ENCODE assay signal across 1 cellular context in the genomic region with DNA sequence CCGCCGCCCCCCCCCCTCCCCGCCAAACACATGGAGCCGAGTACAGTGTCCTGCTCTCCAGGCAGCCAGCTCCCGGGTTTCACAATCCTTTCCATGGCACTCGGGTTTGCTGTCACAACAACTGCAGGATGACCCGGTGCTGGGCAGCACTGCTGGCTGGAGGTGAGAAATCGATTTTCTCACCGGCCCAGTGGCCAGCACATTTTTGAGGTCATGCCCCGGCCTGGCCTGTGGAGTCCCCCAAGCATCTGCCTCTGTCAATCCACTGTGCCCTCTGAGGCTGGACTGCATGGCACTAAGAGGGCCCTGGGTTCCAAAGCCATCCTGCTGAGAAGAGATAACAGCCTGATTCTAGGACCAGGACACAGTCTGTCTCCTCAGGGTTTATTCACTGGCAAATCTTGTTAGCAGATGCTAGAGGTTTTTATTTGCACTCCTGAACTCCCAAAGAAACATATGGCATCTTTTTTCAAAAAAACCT.
TF ChIP-seq lines count a peak whose summit lies in the region.

No MANE protein-coding gene starts in this region.

TF ChIP-seq in HepG2, 621 proteins besides CTCF, POLR2A, EP300 and RAD21 (continued from another document and continues in another):
- no peak for TF ChIP-seq ZBTB39 (CRISPR knock-in tag; IDR thresholded peaks at IDR 0.05)
- no peak for TF ChIP-seq SIN3B (IDR thresholded peaks at IDR 0.05; ENCODE audit: low read length)
- no peak for TF ChIP-seq ZNF510 (CRISPR knock-in tag; IDR thresholded peaks at IDR 0.05; ENCODE audit: low read depth)
- no peak for TF ChIP-seq ZNF431 (CRISPR knock-in tag; IDR thresholded peaks at IDR 0.05; ENCODE audit: borderline replicate concordance, low read depth)
- no peak; the same call in 1 of the 2 replicates for TF ChIP-seq ZSCAN21 (CRISPR knock-in tag; IDR thresholded peaks at IDR 0.05; ENCODE audit: borderline replicate concordance)
- TF ChIP-seq, protein P1, sequence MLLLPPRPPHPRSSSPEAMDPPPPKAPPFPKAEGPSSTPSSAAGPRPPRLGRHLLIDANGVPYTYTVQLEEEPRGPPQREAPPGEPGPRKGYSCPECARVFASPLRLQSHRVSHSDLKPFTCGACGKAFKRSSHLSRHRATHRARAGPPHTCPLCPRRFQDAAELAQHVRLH (CRISPR knock-in tag; IDR thresholded peaks at IDR 0.05; ENCODE audit: borderline replicate concordance, low read depth) = peak; percentile 83; the same call in 1 of the 2 replicates
- TF ChIP-seq ZFP36L1 (CRISPR knock-in tag; IDR thresholded peaks at IDR 0.05) = no peak
- peak; percentile 73 for TF ChIP-seq FOSL2 (CRISPR knock-in tag; IDR thresholded peaks at IDR 0.05)
- TF ChIP-seq GLI4 (CRISPR knock-in tag; IDR thresholded peaks at IDR 0.05; ENCODE audit: borderline replicate concordance) = no peak
- TF ChIP-seq TP53 (CRISPR knock-in tag; conservative IDR thresholded peaks at IDR 0.05) = no peak
- no peak for TF ChIP-seq CEBPZ (IDR thresholded peaks at IDR 0.05; ENCODE audit: low read length)
- TF ChIP-seq ISL2 (CRISPR knock-in tag; IDR thresholded peaks at IDR 0.05) = 0 out of 2 replicates have a peak, but pooled peaks have one; percentile 39
- TF ChIP-seq HNRNPLL (IDR thresholded peaks at IDR 0.05; ENCODE audit: low read depth, low read length, poor library complexity, severe bottlenecking) = no peak
- peak; percentile 94 for TF ChIP-seq SALL1 (CRISPR knock-in tag; IDR thresholded peaks at IDR 0.05)
- TF ChIP-seq, protein P2, sequence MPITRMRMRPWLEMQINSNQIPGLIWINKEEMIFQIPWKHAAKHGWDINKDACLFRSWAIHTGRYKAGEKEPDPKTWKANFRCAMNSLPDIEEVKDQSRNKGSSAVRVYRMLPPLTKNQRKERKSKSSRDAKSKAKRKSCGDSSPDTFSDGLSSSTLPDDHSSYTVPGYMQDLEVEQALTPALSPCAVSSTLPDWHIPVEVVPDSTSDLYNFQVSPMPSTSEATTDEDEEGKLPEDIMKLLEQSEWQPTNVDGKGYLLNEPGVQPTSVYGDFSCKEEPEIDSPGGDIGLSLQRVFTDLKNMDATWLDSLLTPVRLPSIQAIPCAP (CRISPR knock-in tag; IDR thresholded peaks at IDR 0.05; ENCODE audit: low read depth) = no peak
- no peak for TF ChIP-seq ZNF362 (CRISPR knock-in tag; IDR thresholded peaks at IDR 0.05; ENCODE audit: borderline replicate concordance)
- TF ChIP-seq KMT2A (CRISPR knock-in tag; IDR thresholded peaks at IDR 0.05) = no peak
- TF ChIP-seq RNF2 (conservative IDR thresholded peaks at IDR 0.05; ENCODE audit: low read depth) = no peak
- no peak for TF ChIP-seq PRMT3 (CRISPR knock-in tag; IDR thresholded peaks at IDR 0.05; ENCODE audit: borderline replicate concordance, low read depth)
- TF ChIP-seq KLF12 (CRISPR knock-in tag; IDR thresholded peaks at IDR 0.05; ENCODE audit: borderline replicate concordance) = no peak
- TF ChIP-seq PRPF4 (IDR thresholded peaks at IDR 0.05; ENCODE audit: low read depth, low read length, poor library complexity, severe bottlenecking) = no peak
- no peak for TF ChIP-seq RFX3 (CRISPR knock-in tag; IDR thresholded peaks at IDR 0.05)
- TF ChIP-seq PCBP1 (IDR thresholded peaks at IDR 0.05; ENCODE audit: borderline replicate concordance, low read depth, low read length) = no peak
- peak; percentile 94 for TF ChIP-seq RXRA (CRISPR knock-in tag; IDR thresholded peaks at IDR 0.05)
- no peak; the same call in 1 of the 2 replicates for TF ChIP-seq DR1 (CRISPR knock-in tag; IDR thresholded peaks at IDR 0.05)
- peak; percentile 57; the same call in 1 of the 2 replicates for TF ChIP-seq ZFY (CRISPR knock-in tag; IDR thresholded peaks at IDR 0.05)
- TF ChIP-seq AKAP8 (CRISPR knock-in tag; IDR thresholded peaks at IDR 0.05) = no peak
- no peak; the same call in 1 of the 2 replicates for TF ChIP-seq YEATS4 (CRISPR knock-in tag; IDR thresholded peaks at IDR 0.05; ENCODE audit: borderline replicate concordance)
- TF ChIP-seq ZNF326 (CRISPR knock-in tag; IDR thresholded peaks at IDR 0.05; ENCODE audit: borderline replicate concordance) = no peak
- 0 out of 2 replicates have a peak, but pooled peaks have one; percentile 25 for TF ChIP-seq GABPB1 (CRISPR knock-in tag; IDR thresholded peaks at IDR 0.05)
- TF ChIP-seq ZNF850 (CRISPR knock-in tag; conservative IDR thresholded peaks at IDR 0.05) = 0 out of 2 replicates have a peak, but pooled peaks have one; percentile 41
- no peak for TF ChIP-seq POLR2G (IDR thresholded peaks at IDR 0.05; ENCODE audit: low read depth, low read length)
- TF ChIP-seq, protein P3, sequence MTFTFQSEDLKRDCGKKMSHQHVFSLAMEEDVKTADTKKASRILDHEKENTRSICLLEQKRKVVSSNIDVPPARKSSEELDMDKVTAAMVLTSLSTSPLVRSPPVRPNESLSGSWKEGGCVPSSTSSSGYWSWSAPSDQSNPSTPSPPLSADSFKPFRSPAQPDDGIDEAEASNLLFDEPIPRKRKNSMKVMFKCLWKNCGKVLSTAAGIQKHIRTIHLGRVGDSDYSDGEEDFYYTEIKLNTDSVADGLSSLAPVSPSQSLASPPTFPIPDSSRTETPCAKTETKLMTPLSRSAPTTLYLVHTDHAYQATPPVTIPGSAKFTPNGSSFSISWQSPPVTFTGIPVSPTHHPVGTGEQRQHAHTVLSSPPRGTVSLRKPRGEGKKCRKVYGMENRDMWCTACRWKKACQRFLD (CRISPR knock-in tag; IDR thresholded peaks at IDR 0.05; ENCODE audit: borderline replicate concordance) = no peak
- no peak for TF ChIP-seq MYNN (CRISPR knock-in tag; IDR thresholded peaks at IDR 0.05; ENCODE audit: low read depth)
- no peak for TF ChIP-seq KDM2A (CRISPR knock-in tag; IDR thresholded peaks at IDR 0.05; ENCODE audit: borderline replicate concordance, low read depth)
- TF ChIP-seq ZNF615 (CRISPR knock-in tag; IDR thresholded peaks at IDR 0.05; ENCODE audit: borderline replicate concordance) = no peak
- no peak for TF ChIP-seq ZNF589 (CRISPR knock-in tag; conservative IDR thresholded peaks at IDR 0.05)
- TF ChIP-seq THAP11 (CRISPR knock-in tag; IDR thresholded peaks at IDR 0.05) = peak; percentile 53
- no peak for TF ChIP-seq NKX3-1 (CRISPR knock-in tag; IDR thresholded peaks at IDR 0.05)
- peak; percentile 49 for TF ChIP-seq MNT (IDR thresholded peaks at IDR 0.05)
- TF ChIP-seq RAD51 (IDR thresholded peaks at IDR 0.05; ENCODE audit: borderline replicate concordance) = no peak
- peak; percentile 99 for TF ChIP-seq ZBED4 (CRISPR knock-in tag; IDR thresholded peaks at IDR 0.05; ENCODE audit: borderline replicate concordance)
- no peak for TF ChIP-seq ZSCAN9 (CRISPR knock-in tag; IDR thresholded peaks at IDR 0.05; ENCODE audit: borderline replicate concordance)
